Comparison of ENCODE assay signal across 18 cellular contexts in the genomic region with DNA sequence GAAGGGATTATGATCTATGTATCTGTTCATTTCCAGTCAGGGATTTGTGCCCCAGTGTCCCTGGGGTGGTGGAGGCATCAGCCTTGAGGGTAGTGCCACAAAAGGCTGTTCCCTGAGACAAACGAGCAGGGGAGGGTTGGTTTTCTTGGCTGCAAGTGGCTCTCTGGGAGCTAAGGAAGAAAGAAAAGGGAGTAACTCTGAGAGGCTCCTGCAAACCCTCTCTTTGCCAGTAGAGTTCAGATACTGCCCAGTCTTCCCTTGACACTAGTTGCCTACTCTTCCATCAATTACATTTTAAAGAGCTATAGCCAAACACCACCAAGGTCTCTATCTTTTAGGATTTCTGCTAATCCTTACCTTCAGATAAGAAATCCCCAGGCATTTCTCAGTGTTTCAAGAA. TPM values are rescaled to one million over a fixed set of nuclear protein-coding genes. Genes with fewer than 3 reads are reported as not detected.
DNase-seq lines count a peak whose midpoint lies in the region; ATAC-seq, FAIRE-seq and TF ChIP-seq lines count a peak whose summit lies in the region.
"Had no signal": no experiment of that assay in that cellular context is flagged by ENCODE, and none has a peak within 500 bp of the region (broad histone marks: within the 10 kb centered on the region; RNA-seq: fewer than 3 reads in every experiment).

No MANE protein-coding gene starts in this region.

- no peak for FAIRE-seq in urothelium cell line (lab: Jason Lieb, UNC)
- FAIRE-seq: RCC 7860 had no signal

- H3K9me2 ChIP-seq in HCT116 (ENCODE audit: insufficient read depth) = no peaks in the 10 kb centered on the region

- no peak for ATAC-seq in DND-41 (ENCODE audit: insufficient read depth, low read depth)
- ATAC-seq in HCT116 = peak; percentile 63
- no peak for ATAC-seq in HG03432 (IDR thresholded peaks at IDR 0.05; ENCODE audit: unreplicated experiment)

- no peak for DNase-seq in DND-41
- no peak for DNase-seq in HCT116 (ENCODE audit: low read depth, low spot score)
- no peak for DNase-seq in dorsolateral prefrontal cortex
- DNase-seq in mesendoderm = peak; percentile 85
- no peak for DNase-seq in urothelium cell line (ENCODE audit: low spot score)
- no peak for DNase-seq in DMS79 (lab: John Stamatoyannopoulos, UW)
- DNase-seq: Calu3; CD4-positive, CD25-positive, alpha-beta regulatory T cell; GF-D8; KG1; NCI-H1092; NCI-H187; NCI-H2171; NCI-H446 treated with DMSO at 0.1 percent for 48 hours; NCI-H748 treated with DMSO at 0.1 percent for 48 hours; SIG-M5 had no signal

- H3K4me3 ChIP-seq in DND-41 (ENCODE audit: low read depth in 1 of 2, low read length in 2 of 2) (no peak overlapping the region), HCT116 (replicated peaks in 1 of 2; ENCODE audit: low read depth in 1 of 2, low read length in 2 of 2) (no peak overlapping the region), dorsolateral prefrontal cortex (no peak overlapping the region), mesendoderm (ENCODE audit: low read length) (no peak overlapping the region)

- RAD21 ChIA-PET in HCT116 (lab: Charles Lee; ENCODE audit: low non-redundant PET in 1 of 2, low total read pairs in 2 of 2, uncharacterized antibody in 2 of 2, unreplicated experiment in 2 of 2) = interaction anchor here in 1 of 2 experiments (0.7 kb wide), 2 partner anchors 175 to 179 kb away, joined by 3 to 5 read pairs; no protein-coding TSS in a partner anchor

- TF ChIP-seq CTCF in DND-41 (IDR thresholded peaks at IDR 0.05; ENCODE audit: borderline replicate concordance, extremely low read depth, low read length, poor library complexity, severe bottlenecking) = peak; percentile 12
- TF ChIP-seq CTCF in HCT116 (IDR thresholded peaks at IDR 0.05 in 2 of 3, conservative IDR thresholded peaks at IDR 0.05 in 1 of 3; ENCODE audit: borderline replicate concordance in 1 of 3, insufficient read depth in 1 of 3, low read depth in 2 of 3, low read length in 2 of 3) = 0 out of 6 replicates have a peak, but pooled peaks of 1 of the 3 experiments have one; percentile 9
- no peak for TF ChIP-seq CTCF in dorsolateral prefrontal cortex (IDR thresholded peaks at IDR 0.05 in 54 of 56, conservative IDR thresholded peaks at IDR 0.05 in 2 of 56; ENCODE audit: low read depth in 1 of 56, partially characterized antibody in 56 of 56)

- H3K9ac ChIP-seq in DND-41 (ENCODE audit: low read depth, low read length) (no peak overlapping the region), HCT116 (ENCODE audit: low read length) (no peak overlapping the region), mesendoderm (ENCODE audit: low read length) (no peak overlapping the region)

- no peaks in the 10 kb centered on the region for H3K79me1 ChIP-seq in mesendoderm (ENCODE audit: low read length)

- POLR2A ChIA-PET in HCT116 (lab: Charles Lee) = interaction anchor here (0.7 to 0.9 kb wide), 2 partner anchors 9 to 624 kb away, joined by 3 read pairs; no protein-coding TSS in a partner anchor

- H3K4me2 ChIP-seq in DND-41 (ENCODE audit: insufficient read depth, low read length) = no peak overlapping the region
- H3K4me2 ChIP-seq in HCT116 (ENCODE audit: low read length) = no peak overlapping the region
- H3K4me2 ChIP-seq in mesendoderm (ENCODE audit: low read length) = no peak overlapping the region

- H3K27me3 ChIP-seq in DND-41 (ENCODE audit: insufficient read depth, low read length, poor library complexity) (no peaks in the 10 kb centered on the region), HCT116 (ENCODE audit: insufficient read depth, low read length) (no peaks in the 10 kb centered on the region), dorsolateral prefrontal cortex (no peaks in the 10 kb centered on the region), mesendoderm (ENCODE audit: insufficient read depth, low read length, poor library complexity) (no peaks in the 10 kb centered on the region)

- CTCF ChIA-PET in HCT116 (lab: Charles Lee) = interaction anchor here (1.0 to 1.9 kb wide), 3 partner anchors 19 to 183 kb away, joined by 4 to 7 read pairs (median 6); a partner anchor contains a TSS

- intact Hi-C loops in HCT116 (cut with micrococcal nuclease) (no loop called here), dorsolateral prefrontal cortex (cut with DNase I) (no loop called here)

- no peak for TF ChIP-seq POLR2A in HCT116 (IDR thresholded peaks at IDR 0.05; ENCODE audit: borderline replicate concordance, extremely low read depth, insufficient read depth, insufficient read length)

- H3K4me1 ChIP-seq in DND-41 (ENCODE audit: insufficient read depth, low read length) (no peaks in the 10 kb centered on the region), HCT116 (ENCODE audit: control insufficient read depth in 1 of 2, insufficient read depth in 2 of 2, low read length in 2 of 2) (peaks cover 4 to 24% of the 10 kb centered on the region in 2 experiments; a peak in 3 of 4 replicates), mesendoderm (ENCODE audit: control insufficient read depth, low read depth, low read length) (peaks cover 2% of the 10 kb centered on the region)

- H2BK15ac ChIP-seq in mesendoderm (replicated peaks; ENCODE audit: low read depth) = no peak overlapping the region

- H4K8ac ChIP-seq in mesendoderm (ENCODE audit: low read depth, low read length) = no peak overlapping the region

- H2AK5ac ChIP-seq in mesendoderm (ENCODE audit: low read length) = no peak overlapping the region

- H4K20me1 ChIP-seq in DND-41 (ENCODE audit: insufficient read depth, low read length) (no peaks in the 10 kb centered on the region), HCT116 (ENCODE audit: insufficient read depth) (no peaks in the 10 kb centered on the region)

- H3K9me3 ChIP-seq in DND-41 (ENCODE audit: insufficient read depth, low read length, severe bottlenecking) (no peaks in the 10 kb centered on the region), HCT116 (ENCODE audit: control insufficient read depth in 1 of 2, insufficient read depth in 1 of 2, low read depth in 1 of 2, low read length in 2 of 2) (no peaks in the 10 kb centered on the region)

- H3K36me3 ChIP-seq in DND-41 (ENCODE audit: insufficient read depth, low read length) (no peaks in the 10 kb centered on the region), HCT116 (ENCODE audit: control insufficient read depth in 1 of 2, insufficient read depth in 2 of 2, low read length in 2 of 2) (no peaks in the 10 kb centered on the region), mesendoderm (ENCODE audit: control insufficient read depth, insufficient read depth, low read length) (no peaks in the 10 kb centered on the region)

- BruUV-seq in HCT116 (replicated peaks; lab: Mats Ljungman, UMichigan) = no TSS peak

- no peak overlapping the region for H3K27ac ChIP-seq in DND-41 (ENCODE audit: low read length)
- H3K27ac ChIP-seq in HCT116 (ENCODE audit: low read depth, low read length) = no peak overlapping the region
- peak overlapping the region in 36 of 59 donors; percentile 9 to 82 (median 58) for H3K27ac ChIP-seq in dorsolateral prefrontal cortex
- peak overlapping the region; percentile 29 for H3K27ac ChIP-seq in mesendoderm (ENCODE audit: low read depth, low read length)

- H3K23ac ChIP-seq in mesendoderm (ENCODE audit: low read length) = no peak overlapping the region

- no peak overlapping the region for H2BK5ac ChIP-seq in mesendoderm (ENCODE audit: low read length)

- H3K4ac ChIP-seq in mesendoderm (ENCODE audit: low read depth, low read length) = no peak overlapping the region

- no peak overlapping the region for H4K5ac ChIP-seq in mesendoderm (ENCODE audit: low read length)

- H2AFZ ChIP-seq in DND-41 (ENCODE audit: low read depth, low read length) = no peak overlapping the region
- H2AFZ ChIP-seq in HCT116 (ENCODE audit: low read depth, low read length, poor library complexity, severe bottlenecking) = no peak overlapping the region

- WGBS in mesendoderm (ENCODE audit: extremely low coverage, insufficient coverage, low lambda C conversion rate) = no CpG with 5 or more reads among the region's 1 CpG

- no peaks in the 10 kb centered on the region for H3K79me2 ChIP-seq in DND-41 (ENCODE audit: insufficient read depth, low read length)
- H3K79me2 ChIP-seq in HCT116 (ENCODE audit: insufficient read depth, low read length) = no peaks in the 10 kb centered on the region
- no peaks in the 10 kb centered on the region for H3K79me2 ChIP-seq in mesendoderm (ENCODE audit: control insufficient read depth, insufficient read depth, low read length)

- 0 out of 2 replicates have a peak, but pooled peaks have one; percentile 17 for TF ChIP-seq RAD21 in HCT116 (IDR thresholded peaks at IDR 0.05; ENCODE audit: low read depth)

- no peak overlapping the region for H3K18ac ChIP-seq in mesendoderm (ENCODE audit: low read length)

- no peak overlapping the region for H2BK120ac ChIP-seq in mesendoderm (ENCODE audit: low read depth, low read length)

- H3K56ac ChIP-seq in mesendoderm (ENCODE audit: low read length) = peak overlapping the region; percentile 54

TF ChIP-seq in HCT116, 20 proteins besides CTCF, POLR2A, EP300 and RAD21 (continues in another document):
- TF ChIP-seq EZH2 (IDR thresholded peaks at IDR 0.05) (no peak), ZFX (IDR thresholded peaks at IDR 0.05) (no peak), SIN3A (IDR thresholded peaks at IDR 0.05; ENCODE audit: low read depth) (no peak), FOSL1 (IDR thresholded peaks at IDR 0.05; ENCODE audit: low read depth) (no peak)

RNA-seq across cellular contexts. Expression of a gene that starts 18.5 kb away (rescaled TPM):
- 16.8 TPM for total RNA-seq in HCT116 (2021; ENCODE audit: unreplicated experiment)
- 13.1 and 13.7 TPM in 2 replicates for polyA plus RNA-seq in HCT116 (2012)
- total RNA-seq in dorsolateral prefrontal cortex = 100 to 1,000 TPM in 39 of 120 experiments, 10 to 100 TPM in 81; 40.5 to 147 (median 89.3) TPM
- 6.5 TPM for polyA plus RNA-seq in mesendoderm (2013, experiment 1 of 2)
- polyA plus RNA-seq in mesendoderm (2013, experiment 2 of 2) = 6.1 TPM

Comparison
In these comparisons a context has a peak if more than half of its experiments do, and no peak if none do; other contexts are left out.
1. H3K27ac ChIP-seq: peak in dorsolateral prefrontal cortex (36 of 59) and mesendoderm (single experiment); none in DND-41 (single experiment) and HCT116 (single experiment).